In genomic region chr19:48501961-48502719, GRCh38 we compare ENCODE assay signal across 1 cellular context.
A peak's percentile ranks its signal among the peaks of the same experiment; 100 is the strongest.
TF ChIP-seq lines count a peak whose summit lies in the region.

No MANE protein-coding gene starts in this region.

TF ChIP-seq in HEK293, 187 proteins besides CTCF, POLR2A, EP300 and RAD21 (continued from another document):
- no peak for TF ChIP-seq PATZ1 (tag by site-specific recombination; IDR thresholded peaks at IDR 0.05)
- 0 out of 2 replicates have a peak, but pooled peaks have one; percentile 3 for TF ChIP-seq ZFP69B (tag by site-specific recombination; IDR thresholded peaks at IDR 0.05)
- no peak for TF ChIP-seq ZNF138 (tag by site-specific recombination; IDR thresholded peaks at IDR 0.05; ENCODE audit: borderline replicate concordance)
- TF ChIP-seq SCRT1 (tag by site-specific recombination; IDR thresholded peaks at IDR 0.05; ENCODE audit: borderline replicate concordance), result peak; percentile 92
- no peak for TF ChIP-seq ZNF16 (tag by site-specific recombination; IDR thresholded peaks at IDR 0.05; ENCODE audit: low read depth)
- TF ChIP-seq ZBTB7A (tag by site-specific recombination; IDR thresholded peaks at IDR 0.05; ENCODE audit: low read depth), result no peak
- TF ChIP-seq, protein P1, sequence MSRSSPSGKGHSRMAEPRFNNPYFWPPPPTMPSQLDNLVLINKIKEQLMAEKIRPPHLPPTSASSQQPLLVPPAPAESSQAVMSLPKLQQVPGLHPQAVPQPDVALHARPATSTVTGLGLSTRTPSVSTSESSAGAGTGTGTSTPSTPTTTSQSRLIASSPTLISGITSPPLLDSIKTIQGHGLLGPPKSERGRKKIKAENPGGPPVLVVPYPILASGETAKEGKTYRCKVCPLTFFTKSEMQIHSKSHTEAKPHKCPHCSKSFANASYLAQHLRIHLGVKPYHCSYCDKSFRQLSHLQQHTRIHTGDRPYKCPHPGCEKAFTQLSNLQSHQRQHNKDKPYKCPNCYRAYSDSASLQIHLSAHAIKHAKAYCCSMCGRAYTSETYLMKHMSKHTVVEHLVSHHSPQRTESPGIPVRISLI (tag by site-specific recombination; IDR thresholded peaks at IDR 0.05), result no peak
- TF ChIP-seq ZNF174 (tag by site-specific recombination; IDR thresholded peaks at IDR 0.05), result no peak
- no peak for TF ChIP-seq ZNF510 (tag by site-specific recombination; IDR thresholded peaks at IDR 0.05; ENCODE audit: insufficient replicate concordance)
- TF ChIP-seq ZNF211 (tag by site-specific recombination; IDR thresholded peaks at IDR 0.05; ENCODE audit: low read depth), result no peak
- TF ChIP-seq, protein P2, sequence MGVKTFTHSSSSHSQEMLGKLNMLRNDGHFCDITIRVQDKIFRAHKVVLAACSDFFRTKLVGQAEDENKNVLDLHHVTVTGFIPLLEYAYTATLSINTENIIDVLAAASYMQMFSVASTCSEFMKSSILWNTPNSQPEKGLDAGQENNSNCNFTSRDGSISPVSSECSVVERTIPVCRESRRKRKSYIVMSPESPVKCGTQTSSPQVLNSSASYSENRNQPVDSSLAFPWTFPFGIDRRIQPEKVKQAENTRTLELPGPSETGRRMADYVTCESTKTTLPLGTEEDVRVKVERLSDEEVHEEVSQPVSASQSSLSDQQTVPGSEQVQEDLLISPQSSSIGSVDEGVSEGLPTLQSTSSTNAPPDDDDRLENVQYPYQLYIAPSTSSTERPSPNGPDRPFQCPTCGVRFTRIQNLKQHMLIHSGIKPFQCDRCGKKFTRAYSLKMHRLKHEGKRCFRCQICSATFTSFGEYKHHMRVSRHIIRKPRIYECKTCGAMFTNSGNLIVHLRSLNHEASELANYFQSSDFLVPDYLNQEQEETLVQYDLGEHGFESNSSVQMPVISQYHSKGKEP (tag by site-specific recombination; IDR thresholded peaks at IDR 0.05), result no peak
- TF ChIP-seq ZEB2 (tag by site-specific recombination; IDR thresholded peaks at IDR 0.05), result 0 out of 2 replicates have a peak, but pooled peaks have one; percentile 13
- TF ChIP-seq GLIS1 (tag by site-specific recombination; IDR thresholded peaks at IDR 0.05), result peak; percentile 85
- peak; percentile 95 for TF ChIP-seq SP3 (tag by site-specific recombination; IDR thresholded peaks at IDR 0.05)
- TF ChIP-seq ZNF24 (tag by site-specific recombination; IDR thresholded peaks at IDR 0.05), result no peak
- no peak for TF ChIP-seq ZNF670 (tag by site-specific recombination; IDR thresholded peaks at IDR 0.05; ENCODE audit: low read depth)
- no peak for TF ChIP-seq ZNF18 (tag by site-specific recombination; IDR thresholded peaks at IDR 0.05)
- TF ChIP-seq, protein P3, sequence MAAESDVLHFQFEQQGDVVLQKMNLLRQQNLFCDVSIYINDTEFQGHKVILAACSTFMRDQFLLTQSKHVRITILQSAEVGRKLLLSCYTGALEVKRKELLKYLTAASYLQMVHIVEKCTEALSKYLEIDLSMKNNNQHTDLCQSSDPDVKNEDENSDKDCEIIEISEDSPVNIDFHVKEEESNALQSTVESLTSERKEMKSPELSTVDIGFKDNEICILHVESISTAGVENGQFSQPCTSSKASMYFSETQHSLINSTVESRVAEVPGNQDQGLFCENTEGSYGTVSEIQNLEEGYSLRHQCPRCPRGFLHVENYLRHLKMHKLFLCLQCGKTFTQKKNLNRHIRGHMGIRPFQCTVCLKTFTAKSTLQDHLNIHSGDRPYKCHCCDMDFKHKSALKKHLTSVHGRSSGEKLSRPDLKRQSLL (tag by site-specific recombination; IDR thresholded peaks at IDR 0.05), result no peak
